In the genomic region with DNA sequence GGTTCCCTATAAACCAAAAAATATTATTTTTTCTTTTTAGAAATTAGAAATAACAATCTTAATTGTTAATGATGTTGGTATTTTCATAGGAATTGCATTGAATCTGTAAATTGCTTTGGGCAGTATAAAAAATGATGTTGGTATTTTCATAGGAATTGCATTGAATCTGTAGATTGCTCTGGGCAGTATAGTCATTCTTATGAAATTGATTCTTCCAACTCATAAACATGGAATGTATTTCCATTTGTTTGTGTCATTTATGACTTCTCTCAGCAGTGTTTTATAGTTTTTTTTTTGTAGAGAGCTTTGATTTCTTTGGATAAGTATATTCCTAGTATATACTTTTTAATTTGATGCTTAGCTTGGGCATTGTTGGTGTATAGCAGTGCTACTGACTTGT, we compare ENCODE assay signal across 20 cellular contexts.
"Had no signal": no experiment of that assay in that cellular context is flagged by ENCODE, and none has a peak within 500 bp of the region (broad histone marks: within the 10 kb centered on the region; RNA-seq: fewer than 3 reads in every experiment).

No MANE protein-coding gene starts in this region.

- H2AFZ ChIP-seq: neural progenitor cell had no signal

- H3K36me3 ChIP-seq: gastrocnemius medialis, left lung, lower lobe of right lung, neural progenitor cell, ovary, right atrium auricular region, suprapubic skin, thyroid gland had no signal

- H3K27ac Mint-ChIP-seq: natural killer cell treated with Interleukin-12 subunit alpha and Interleukin-12 subunit beta and Interleukin-15 and Interleukin-18, amount 100 ng/mL, for 72 hours; neural progenitor cell; type B pancreatic cell had no signal

- H3K27me3 Mint-ChIP-seq: natural killer cell treated with Interleukin-12 subunit alpha and Interleukin-12 subunit beta and Interleukin-15 and Interleukin-18, amount 100 ng/mL, for 72 hours; type B pancreatic cell had no signal

- H3K9ac ChIP-seq: neural progenitor cell had no signal

- H3K27ac ChIP-seq: gastrocnemius medialis, left lung, lower lobe of right lung, neural progenitor cell, ovary, right atrium auricular region, suprapubic skin, thyroid gland had no signal

- H3K4me2 ChIP-seq: neural progenitor cell had no signal

- H3K4me3 ChIP-seq: gastrocnemius medialis, left lung, lower lobe of right lung, neural progenitor cell, ovary, right atrium auricular region, suprapubic skin, thyroid gland had no signal

- H3K4me1 ChIP-seq: gastrocnemius medialis, left lung, lower lobe of right lung, neural progenitor cell, right atrium auricular region, suprapubic skin, thyroid gland had no signal

- H3K4me1 Mint-ChIP-seq: neural progenitor cell had no signal

- ATAC-seq: gastrocnemius medialis; left lung; lower lobe of right lung; natural killer cell treated with Interleukin-12 subunit alpha and Interleukin-12 subunit beta and Interleukin-15 and Interleukin-18, amount 100 ng/mL, for 72 hours had no signal

- H3K27me3 ChIP-seq: gastrocnemius medialis, left lung, neural progenitor cell, ovary, right atrium auricular region, suprapubic skin, thyroid gland had no signal

- H3K36me3 Mint-ChIP-seq: type B pancreatic cell had no signal

- H3K4me3 Mint-ChIP-seq: natural killer cell treated with Interleukin-12 subunit alpha and Interleukin-12 subunit beta and Interleukin-15 and Interleukin-18, amount 100 ng/mL, for 72 hours; neural progenitor cell; type B pancreatic cell had no signal

- H3K9me3 ChIP-seq: ovary, suprapubic skin, thyroid gland had no signal

- FAIRE-seq: small intestine, urothelium cell line had no signal

- DNase-seq: effector memory CD4-positive, alpha-beta T cell; erythroblast; gastrocnemius medialis; islet precursor cell; left lung; lower lobe of right lung; mesenchymal stem cell; midbrain; nucleus accumbens; ovary; small intestine; stimulated activated CD4-positive, alpha-beta T cell treated with anti-CD3 and anti-CD28 coated beads, Interleukin-2, amount 100 ng/mL, for 48 hours; stimulated activated naive CD4-positive, alpha-beta T cell treated with Interleukin-2 at 50 U/mL for 16 hours; thyroid gland had no signal
